Comparison of ENCODE assay signal across 1 cellular context in the genomic region with DNA sequence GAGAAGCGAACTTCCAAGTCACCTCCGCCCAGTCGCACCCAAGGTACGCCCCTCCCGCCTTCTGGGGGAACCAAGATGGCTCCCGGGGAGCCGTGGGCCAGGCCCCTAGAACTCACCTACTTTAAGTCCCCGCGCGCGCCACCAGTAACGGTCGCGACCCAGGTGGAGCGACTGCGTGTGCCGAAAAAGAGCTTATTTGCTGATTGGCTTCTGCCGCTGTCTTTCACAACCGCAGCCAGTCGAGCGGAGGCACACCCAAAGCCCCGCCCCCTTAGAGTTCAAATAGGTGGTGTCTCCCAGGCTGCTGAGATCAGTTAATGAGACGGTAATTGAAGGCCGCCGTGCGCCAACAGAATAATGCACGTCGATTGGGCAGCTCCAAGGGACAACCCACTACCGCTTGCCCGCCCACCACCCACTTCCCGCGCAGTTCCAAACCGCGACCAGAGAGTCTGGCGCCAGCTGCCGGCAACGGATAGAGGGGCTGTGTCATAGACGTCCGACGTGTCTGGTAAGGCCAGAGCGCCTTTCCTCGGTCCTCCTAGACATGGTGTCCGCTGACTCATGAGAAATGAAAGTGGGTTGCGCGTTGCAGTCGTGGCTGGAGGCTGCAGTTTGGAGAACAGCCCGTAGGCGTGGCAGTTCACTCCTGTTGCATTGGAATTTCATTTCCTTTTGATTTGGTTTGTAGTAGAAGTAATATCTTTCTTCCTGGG.
TF ChIP-seq lines count a peak whose summit lies in the region.

A gene with protein sequence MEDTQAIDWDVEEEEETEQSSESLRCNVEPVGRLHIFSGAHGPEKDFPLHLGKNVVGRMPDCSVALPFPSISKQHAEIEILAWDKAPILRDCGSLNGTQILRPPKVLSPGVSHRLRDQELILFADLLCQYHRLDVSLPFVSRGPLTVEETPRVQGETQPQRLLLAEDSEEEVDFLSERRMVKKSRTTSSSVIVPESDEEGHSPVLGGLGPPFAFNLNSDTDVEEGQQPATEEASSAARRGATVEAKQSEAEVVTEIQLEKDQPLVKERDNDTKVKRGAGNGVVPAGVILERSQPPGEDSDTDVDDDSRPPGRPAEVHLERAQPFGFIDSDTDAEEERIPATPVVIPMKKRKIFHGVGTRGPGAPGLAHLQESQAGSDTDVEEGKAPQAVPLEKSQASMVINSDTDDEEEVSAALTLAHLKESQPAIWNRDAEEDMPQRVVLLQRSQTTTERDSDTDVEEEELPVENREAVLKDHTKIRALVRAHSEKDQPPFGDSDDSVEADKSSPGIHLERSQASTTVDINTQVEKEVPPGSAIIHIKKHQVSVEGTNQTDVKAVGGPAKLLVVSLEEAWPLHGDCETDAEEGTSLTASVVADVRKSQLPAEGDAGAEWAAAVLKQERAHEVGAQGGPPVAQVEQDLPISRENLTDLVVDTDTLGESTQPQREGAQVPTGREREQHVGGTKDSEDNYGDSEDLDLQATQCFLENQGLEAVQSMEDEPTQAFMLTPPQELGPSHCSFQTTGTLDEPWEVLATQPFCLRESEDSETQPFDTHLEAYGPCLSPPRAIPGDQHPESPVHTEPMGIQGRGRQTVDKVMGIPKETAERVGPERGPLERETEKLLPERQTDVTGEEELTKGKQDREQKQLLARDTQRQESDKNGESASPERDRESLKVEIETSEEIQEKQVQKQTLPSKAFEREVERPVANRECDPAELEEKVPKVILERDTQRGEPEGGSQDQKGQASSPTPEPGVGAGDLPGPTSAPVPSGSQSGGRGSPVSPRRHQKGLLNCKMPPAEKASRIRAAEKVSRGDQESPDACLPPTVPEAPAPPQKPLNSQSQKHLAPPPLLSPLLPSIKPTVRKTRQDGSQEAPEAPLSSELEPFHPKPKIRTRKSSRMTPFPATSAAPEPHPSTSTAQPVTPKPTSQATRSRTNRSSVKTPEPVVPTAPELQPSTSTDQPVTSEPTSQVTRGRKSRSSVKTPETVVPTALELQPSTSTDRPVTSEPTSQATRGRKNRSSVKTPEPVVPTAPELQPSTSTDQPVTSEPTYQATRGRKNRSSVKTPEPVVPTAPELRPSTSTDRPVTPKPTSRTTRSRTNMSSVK (N-terminal part only) (minus strand): TSS at position 153 of the 716 bp plus-strand sequence. CDS start 2,106 bp downstream, outside the sequence.

TF ChIP-seq in HEK293, 187 proteins besides CTCF, POLR2A, EP300 and RAD21 (continued from another document and continues in another):
- TF ChIP-seq ZNF658 (tag by site-specific recombination; IDR thresholded peaks at IDR 0.05) (no peak), ZNF707 (tag by site-specific recombination; IDR thresholded peaks at IDR 0.05) (no peak), ZNF433 (tag by site-specific recombination; IDR thresholded peaks at IDR 0.05; ENCODE audit: low read depth) (no peak), PRDM6 (tag by site-specific recombination; IDR thresholded peaks at IDR 0.05) (no peak), ZNF501 (tag by site-specific recombination; IDR thresholded peaks at IDR 0.05) (peak; percentile 46; the same call in 1 of the 2 replicates), ZNF596 (tag by site-specific recombination; IDR thresholded peaks at IDR 0.05) (no peak), SP7 (tag by site-specific recombination; IDR thresholded peaks at IDR 0.05) (peak; percentile 91), ZNF621 (tag by site-specific recombination; IDR thresholded peaks at IDR 0.05) (no peak), KLF7 (tag by site-specific recombination; IDR thresholded peaks at IDR 0.05; ENCODE audit: borderline replicate concordance) (peak; percentile 83), ZNF146 (tag by site-specific recombination; IDR thresholded peaks at IDR 0.05) (peak; percentile 8; the same call in 1 of the 2 replicates), ZNF76 (tag by site-specific recombination; IDR thresholded peaks at IDR 0.05; ENCODE audit: borderline replicate concordance, low read depth) (peak; percentile 79), ZNF37A (tag by site-specific recombination; IDR thresholded peaks at IDR 0.05) (no peak), SALL2 (tag by site-specific recombination; IDR thresholded peaks at IDR 0.05; ENCODE audit: borderline replicate concordance) (no peak), ZNF2 (tag by site-specific recombination; IDR thresholded peaks at IDR 0.05) (peak; percentile 39; the same call in 1 of the 2 replicates), ZNF571 (tag by site-specific recombination; IDR thresholded peaks at IDR 0.05) (no peak), ZBTB1 (tag by site-specific recombination; IDR thresholded peaks at IDR 0.05) (no peak), ZNF548 (tag by site-specific recombination; IDR thresholded peaks at IDR 0.05) (no peak), ZNF223 (tag by site-specific recombination; IDR thresholded peaks at IDR 0.05) (0 out of 2 replicates have a peak, but pooled peaks have one; percentile 26), ZNF747 (tag by site-specific recombination; IDR thresholded peaks at IDR 0.05) (no peak), HOXA7 (CRISPR knock-in tag; IDR thresholded peaks at IDR 0.05; ENCODE audit: borderline replicate concordance) (peak; percentile 19; the same call in 1 of the 2 replicates), ZNF416 (tag by site-specific recombination; IDR thresholded peaks at IDR 0.05) (no peak), ZNF664 (tag by site-specific recombination; IDR thresholded peaks at IDR 0.05) (no peak), MYNN (tag by site-specific recombination; IDR thresholded peaks at IDR 0.05; ENCODE audit: borderline replicate concordance) (no peak), ZBTB7A (tag by site-specific recombination; IDR thresholded peaks at IDR 0.05; ENCODE audit: low read depth) (peak; percentile 90), ZNF114 (tag by site-specific recombination; IDR thresholded peaks at IDR 0.05) (no peak), REPIN1 (tag by site-specific recombination; IDR thresholded peaks at IDR 0.05; ENCODE audit: low read depth) (peak; percentile 28; the same call in 1 of the 2 replicates), ZNF391 (tag by site-specific recombination; IDR thresholded peaks at IDR 0.05; ENCODE audit: borderline replicate concordance, low read depth) (peak; percentile 56; the same call in 1 of the 2 replicates), ZNF169 (tag by site-specific recombination; IDR thresholded peaks at IDR 0.05) (no peak), SCRT1 (tag by site-specific recombination; IDR thresholded peaks at IDR 0.05; ENCODE audit: borderline replicate concordance) (peak; percentile 76), GLIS1 (tag by site-specific recombination; IDR thresholded peaks at IDR 0.05) (peak; percentile 85), ZNF19 (tag by site-specific recombination; IDR thresholded peaks at IDR 0.05; ENCODE audit: low read depth) (no peak), WT1 (tag by site-specific recombination; IDR thresholded peaks at IDR 0.05) (peak; percentile 32), ZNF544 (tag by site-specific recombination; IDR thresholded peaks at IDR 0.05) (no peak), KLF8 (tag by site-specific recombination; IDR thresholded peaks at IDR 0.05) (peak; percentile 95), ZNF274 (IDR thresholded peaks at IDR 0.05; ENCODE audit: low read length) (no peak), ZNF274 (tag by site-specific recombination; IDR thresholded peaks at IDR 0.05; ENCODE audit: borderline replicate concordance) (no peak), ZNF549 (tag by site-specific recombination; IDR thresholded peaks at IDR 0.05) (no peak), ZSCAN23 (tag by site-specific recombination; IDR thresholded peaks at IDR 0.05) (peak; percentile 43; the same call in 1 of the 2 replicates), ZNF626 (tag by site-specific recombination; IDR thresholded peaks at IDR 0.05) (no peak), ZBTB48 (tag by site-specific recombination; IDR thresholded peaks at IDR 0.05) (peak; percentile 97), ZNF24 (tag by site-specific recombination; IDR thresholded peaks at IDR 0.05) (peak; percentile 91), ZFHX2 (tag by site-specific recombination; conservative IDR thresholded peaks at IDR 0.05) (peak; percentile 92), ZNF132 (tag by site-specific recombination; IDR thresholded peaks at IDR 0.05; ENCODE audit: borderline replicate concordance) (no peak)
- TF ChIP-seq, protein P1, sequence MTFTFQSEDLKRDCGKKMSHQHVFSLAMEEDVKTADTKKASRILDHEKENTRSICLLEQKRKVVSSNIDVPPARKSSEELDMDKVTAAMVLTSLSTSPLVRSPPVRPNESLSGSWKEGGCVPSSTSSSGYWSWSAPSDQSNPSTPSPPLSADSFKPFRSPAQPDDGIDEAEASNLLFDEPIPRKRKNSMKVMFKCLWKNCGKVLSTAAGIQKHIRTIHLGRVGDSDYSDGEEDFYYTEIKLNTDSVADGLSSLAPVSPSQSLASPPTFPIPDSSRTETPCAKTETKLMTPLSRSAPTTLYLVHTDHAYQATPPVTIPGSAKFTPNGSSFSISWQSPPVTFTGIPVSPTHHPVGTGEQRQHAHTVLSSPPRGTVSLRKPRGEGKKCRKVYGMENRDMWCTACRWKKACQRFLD (tag by site-specific recombination; IDR thresholded peaks at IDR 0.05): no peak
- TF ChIP-seq, protein P2, sequence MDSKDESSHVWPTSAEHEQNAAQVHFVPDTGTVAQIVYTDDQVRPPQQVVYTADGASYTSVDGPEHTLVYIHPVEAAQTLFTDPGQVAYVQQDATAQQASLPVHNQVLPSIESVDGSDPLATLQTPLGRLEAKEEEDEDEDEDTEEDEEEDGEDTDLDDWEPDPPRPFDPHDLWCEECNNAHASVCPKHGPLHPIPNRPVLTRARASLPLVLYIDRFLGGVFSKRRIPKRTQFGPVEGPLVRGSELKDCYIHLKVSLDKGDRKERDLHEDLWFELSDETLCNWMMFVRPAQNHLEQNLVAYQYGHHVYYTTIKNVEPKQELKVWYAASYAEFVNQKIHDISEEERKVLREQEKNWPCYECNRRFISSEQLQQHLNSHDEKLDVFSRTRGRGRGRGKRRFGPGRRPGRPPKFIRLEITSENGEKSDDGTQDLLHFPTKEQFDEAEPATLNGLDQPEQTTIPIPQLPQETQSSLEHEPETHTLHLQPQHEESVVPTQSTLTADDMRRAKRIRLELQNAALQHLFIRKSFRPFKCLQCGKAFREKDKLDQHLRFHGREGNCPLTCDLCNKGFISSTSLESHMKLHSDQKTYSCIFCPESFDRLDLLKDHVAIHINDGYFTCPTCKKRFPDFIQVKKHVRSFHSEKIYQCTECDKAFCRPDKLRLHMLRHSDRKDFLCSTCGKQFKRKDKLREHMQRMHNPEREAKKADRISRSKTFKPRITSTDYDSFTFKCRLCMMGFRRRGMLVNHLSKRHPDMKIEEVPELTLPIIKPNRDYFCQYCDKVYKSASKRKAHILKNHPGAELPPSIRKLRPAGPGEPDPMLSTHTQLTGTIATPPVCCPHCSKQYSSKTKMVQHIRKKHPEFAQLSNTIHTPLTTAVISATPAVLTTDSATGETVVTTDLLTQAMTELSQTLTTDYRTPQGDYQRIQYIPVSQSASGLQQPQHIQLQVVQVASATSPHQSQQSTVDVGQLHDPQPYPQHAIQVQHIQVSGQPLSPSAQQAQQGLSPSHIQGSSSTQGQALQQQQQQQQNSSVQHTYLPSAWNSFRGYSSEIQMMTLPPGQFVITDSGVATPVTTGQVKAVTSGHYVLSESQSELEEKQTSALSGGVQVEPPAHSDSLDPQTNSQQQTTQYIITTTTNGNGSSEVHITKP (tag by site-specific recombination; IDR thresholded peaks at IDR 0.05): peak; percentile 92
- TF ChIP-seq, protein P3, sequence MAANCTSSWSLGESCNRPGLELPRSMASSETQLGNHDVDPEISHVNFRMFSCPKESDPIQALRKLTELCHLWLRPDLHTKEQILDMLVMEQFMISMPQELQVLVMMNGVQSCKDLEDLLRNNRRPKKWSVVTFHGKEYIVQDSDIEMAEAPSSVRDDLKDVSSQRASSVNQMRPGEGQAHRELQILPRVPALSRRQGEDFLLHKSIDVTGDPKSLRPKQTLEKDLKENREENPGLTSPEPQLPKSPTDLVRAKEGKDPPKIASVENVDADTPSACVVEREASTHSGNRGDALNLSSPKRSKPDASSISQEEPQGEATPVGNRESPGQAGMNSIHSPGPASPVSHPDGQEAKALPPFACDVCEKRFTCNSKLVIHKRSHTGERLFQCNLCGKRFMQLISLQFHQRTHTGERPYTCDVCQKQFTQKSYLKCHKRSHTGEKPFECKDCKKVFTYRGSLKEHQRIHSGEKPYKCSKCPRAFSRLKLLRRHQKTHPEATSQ (tag by site-specific recombination; IDR thresholded peaks at IDR 0.05): no peak
- TF ChIP-seq, protein P4, sequence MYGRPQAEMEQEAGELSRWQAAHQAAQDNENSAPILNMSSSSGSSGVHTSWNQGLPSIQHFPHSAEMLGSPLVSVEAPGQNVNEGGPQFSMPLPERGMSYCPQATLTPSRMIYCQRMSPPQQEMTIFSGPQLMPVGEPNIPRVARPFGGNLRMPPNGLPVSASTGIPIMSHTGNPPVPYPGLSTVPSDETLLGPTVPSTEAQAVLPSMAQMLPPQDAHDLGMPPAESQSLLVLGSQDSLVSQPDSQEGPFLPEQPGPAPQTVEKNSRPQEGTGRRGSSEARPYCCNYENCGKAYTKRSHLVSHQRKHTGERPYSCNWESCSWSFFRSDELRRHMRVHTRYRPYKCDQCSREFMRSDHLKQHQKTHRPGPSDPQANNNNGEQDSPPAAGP (tag by site-specific recombination; IDR thresholded peaks at IDR 0.05): peak; percentile 77; the same call in 1 of the 2 replicates
- TF ChIP-seq, protein P5, sequence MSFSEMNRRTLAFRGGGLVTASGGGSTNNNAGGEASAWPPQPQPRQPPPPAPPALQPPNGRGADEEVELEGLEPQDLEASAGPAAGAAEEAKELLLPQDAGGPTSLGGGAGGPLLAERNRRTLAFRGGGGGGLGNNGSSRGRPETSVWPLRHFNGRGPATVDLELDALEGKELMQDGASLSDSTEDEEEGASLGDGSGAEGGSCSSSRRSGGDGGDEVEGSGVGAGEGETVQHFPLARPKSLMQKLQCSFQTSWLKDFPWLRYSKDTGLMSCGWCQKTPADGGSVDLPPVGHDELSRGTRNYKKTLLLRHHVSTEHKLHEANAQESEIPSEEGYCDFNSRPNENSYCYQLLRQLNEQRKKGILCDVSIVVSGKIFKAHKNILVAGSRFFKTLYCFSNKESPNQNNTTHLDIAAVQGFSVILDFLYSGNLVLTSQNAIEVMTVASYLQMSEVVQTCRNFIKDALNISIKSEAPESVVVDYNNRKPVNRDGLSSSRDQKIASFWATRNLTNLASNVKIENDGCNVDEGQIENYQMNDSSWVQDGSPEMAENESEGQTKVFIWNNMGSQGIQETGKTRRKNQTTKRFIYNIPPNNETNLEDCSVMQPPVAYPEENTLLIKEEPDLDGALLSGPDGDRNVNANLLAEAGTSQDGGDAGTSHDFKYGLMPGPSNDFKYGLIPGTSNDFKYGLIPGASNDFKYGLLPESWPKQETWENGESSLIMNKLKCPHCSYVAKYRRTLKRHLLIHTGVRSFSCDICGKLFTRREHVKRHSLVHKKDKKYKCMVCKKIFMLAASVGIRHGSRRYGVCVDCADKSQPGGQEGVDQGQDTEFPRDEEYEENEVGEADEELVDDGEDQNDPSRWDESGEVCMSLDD (tag by site-specific recombination; IDR thresholded peaks at IDR 0.05): peak; percentile 99
